In the genomic region with DNA sequence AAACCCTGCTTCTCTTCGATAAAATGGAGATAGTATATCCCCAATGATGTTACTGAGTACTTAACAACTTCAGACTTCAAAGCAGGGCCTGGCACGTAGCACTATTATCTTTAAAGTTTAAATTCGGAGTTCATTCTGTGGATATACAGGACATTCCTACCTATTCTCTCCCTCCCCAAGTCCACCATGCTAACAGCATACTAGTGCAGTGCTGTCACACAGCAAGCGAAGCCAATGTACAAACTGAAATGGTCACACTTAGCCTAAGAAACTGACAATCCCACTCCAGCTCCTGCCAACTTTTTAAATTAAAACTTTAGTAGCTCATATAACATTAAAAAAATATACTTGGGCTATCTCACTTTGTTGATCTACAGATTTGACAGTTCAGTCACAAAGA, we compare ENCODE assay signal across 8 cellular contexts. TPM values are rescaled to one million over a fixed set of nuclear protein-coding genes. Genes with fewer than 3 reads are reported as not detected.
DNase-seq lines count a peak whose midpoint lies in the region; FAIRE-seq and TF ChIP-seq lines count a peak whose summit lies in the region.

No MANE protein-coding gene starts in this region.

- no peak overlapping the region for H3K4me3 Mint-ChIP-seq in CD14-positive monocyte

- H2BK15ac ChIP-seq in neuronal stem cell (ENCODE audit: low read length) = no peak overlapping the region

- H3K36me3 ChIP-seq in KOPT-K1 (ENCODE audit: insufficient read depth, low read length) (peaks cover 44% of the 10 kb centered on the region), duodenal mucosa (ENCODE audit: control insufficient read depth in 1 of 2, insufficient read depth in 2 of 2, low read length in 2 of 2) (no peaks in the 10 kb centered on the region), neuronal stem cell (replicated peaks in 1 of 2; ENCODE audit: control insufficient read depth in 2 of 2, insufficient read depth in 2 of 2, low read length in 2 of 2) (peaks cover 6 to 44% of the 10 kb centered on the region in 2 donors), SJCRH30 (peaks cover 36% of the 10 kb centered on the region)

- peak overlapping the region in 4 of 7 donors; percentile 41 to 90 (median 56) for H3K27ac Mint-ChIP-seq in CD14-positive monocyte

- no peak overlapping the region for H2AFZ ChIP-seq in neuronal stem cell (ENCODE audit: low read length)

- no peaks in the 10 kb centered on the region for H3K79me1 ChIP-seq in neuronal stem cell (ENCODE audit: low read depth, low read length)

- H3K27ac ChIP-seq in KOPT-K1 (ENCODE audit: low read depth, low read length, poor library complexity, severe bottlenecking) (peak overlapping the region; percentile 87), duodenal mucosa (ENCODE audit: low read depth, low read length) (peak overlapping the region; percentile 97), neuronal stem cell (replicated peaks; ENCODE audit: low read length) (no peak overlapping the region), SJCRH30 (no peak overlapping the region)

- no peak overlapping the region for H4K91ac ChIP-seq in neuronal stem cell (ENCODE audit: low read depth, low read length, poor library complexity)

- no peaks in the 10 kb centered on the region for H3K27me3 Mint-ChIP-seq in CD14-positive monocyte (ENCODE audit: low read depth in 3 of 3)

- H3K27me3 ChIP-seq in duodenal mucosa (ENCODE audit: control insufficient read depth in 1 of 2, insufficient read depth in 2 of 2, low read length in 2 of 2) (no peaks in the 10 kb centered on the region), neuronal stem cell (ENCODE audit: control insufficient read depth in 3 of 3, insufficient read depth in 3 of 3, low read depth in 1 of 3, low read length in 3 of 3) (no peaks in the 10 kb centered on the region), SJCRH30 (no peaks in the 10 kb centered on the region)

- peak overlapping the region; percentile 26 for H3K4me2 ChIP-seq in neuronal stem cell (ENCODE audit: insufficient read depth, low read length, poor library complexity, severe bottlenecking)

- no peak for FAIRE-seq in HTR-8/SVneo (lab: Jason Lieb, UNC)

- no peak overlapping the region for H3K23ac ChIP-seq in neuronal stem cell (ENCODE audit: low read depth, low read length, poor library complexity)

- TF ChIP-seq CTCF in CD14-positive monocyte (IDR thresholded peaks at IDR 0.05) = no peak

- WGBS in neuronal stem cell (ENCODE audit: extremely low coverage in 2 of 2, insufficient read length in 2 of 2, insufficient replicate concordance in 1 of 2), 2 donors = no CpG with 5 or more reads among the region's 4 CpGs

- peaks cover 7 to 13% of the 10 kb centered on the region in 2 donors for H3K36me3 Mint-ChIP-seq in CD14-positive monocyte

- H2BK12ac ChIP-seq in neuronal stem cell (ENCODE audit: low read length) = no peak overlapping the region

- H3K18ac ChIP-seq in neuronal stem cell (ENCODE audit: low read length) = no peak overlapping the region

- no peak for DNase-seq in CD14-positive monocyte (ENCODE audit: low spot score)
- no peak for DNase-seq in neuronal stem cell (ENCODE audit: low spot score)
- no peak for DNase-seq in SJCRH30
- no peak for DNase-seq in NCI-H226
- no peak for DNase-seq in HTR-8/SVneo (ENCODE audit: insufficient read length, low spot score)
- DNase-seq in NCI-H187 treated with DMSO at 0.1 percent for 48 hours (lab: John Stamatoyannopoulos, UW) = no peak

- peak overlapping the region; percentile 86 to 92 for H3K9ac ChIP-seq in duodenal mucosa (ENCODE audit: low read depth in 1 of 2, low read length in 2 of 2)
- H3K9ac ChIP-seq in neuronal stem cell (ENCODE audit: low read depth, low read length, poor library complexity) = no peak overlapping the region

- no peak overlapping the region for H3K14ac ChIP-seq in neuronal stem cell (ENCODE audit: low read length)

- no peak overlapping the region for H4K8ac ChIP-seq in neuronal stem cell (ENCODE audit: low read depth, low read length)

- no peak overlapping the region for H2BK5ac ChIP-seq in neuronal stem cell (ENCODE audit: low read length)

- H2BK120ac ChIP-seq in neuronal stem cell (ENCODE audit: low read depth, low read length) = no peak overlapping the region

- H3K9me3 Mint-ChIP-seq in CD14-positive monocyte = peaks cover 0 to 2% (median 0%) of the 10 kb centered on the region in 7 donors

- H3K4me1 Mint-ChIP-seq in CD14-positive monocyte = peaks cover 43% of the 10 kb centered on the region

- intact Hi-C loops in CD14-positive monocyte (cut with micrococcal nuclease) = loop anchor here (5.0 kb wide), 4 partner anchors 50 to 385 kb away; partner anchors contain the start of genes DAPP1 (in 1 of the 2), LAMTOR3 (in 1 of the 2) and TRMT10A (in 1 of the 2)

- H3K4me1 ChIP-seq in duodenal mucosa (ENCODE audit: control insufficient read depth in 1 of 2, insufficient read depth in 2 of 2, low read length in 2 of 2) (peaks cover 28 to 41% of the 10 kb centered on the region in 2 donors), neuronal stem cell (ENCODE audit: control insufficient read depth in 2 of 2, insufficient read depth in 1 of 2, low read depth in 1 of 2, low read length in 2 of 2) (peaks cover 2 to 19% of the 10 kb centered on the region in 2 donors), SJCRH30 (peaks cover 10% of the 10 kb centered on the region)

- no peak overlapping the region for H2AK5ac ChIP-seq in neuronal stem cell (ENCODE audit: low read depth, low read length)

- H3K9me3 ChIP-seq in KOPT-K1 (ENCODE audit: insufficient read depth, low read length, poor library complexity, severe bottlenecking) (no peaks in the 10 kb centered on the region), duodenal mucosa (ENCODE audit: control insufficient read depth in 1 of 2, low read length in 2 of 2) (no peaks in the 10 kb centered on the region), neuronal stem cell (replicated peaks in 1 of 2; ENCODE audit: control insufficient read depth in 2 of 2, insufficient read depth in 1 of 2, low read depth in 1 of 2, low read length in 2 of 2) (peaks cover 0 to 12% of the 10 kb centered on the region in 2 donors), SJCRH30 (replicated peaks) (no peaks in the 10 kb centered on the region)

- H3K4ac ChIP-seq in neuronal stem cell (ENCODE audit: low read length) = no peak overlapping the region

- H3K4me3 ChIP-seq in duodenal mucosa (ENCODE audit: low read depth in 1 of 2, low read length in 2 of 2) (peak overlapping the region in 1 of 2 donors; percentile 96), neuronal stem cell (ENCODE audit: low read length in 2 of 2) (no peak overlapping the region), SJCRH30 (no peak overlapping the region; the same call in 1 of the 2 replicates)

RNA-seq across cellular contexts. Expression of gene DNAJB14, which starts 1.2 kb away (rescaled TPM):
- 10 to 100 TPM; 21.4 TPM for polyA plus RNA-seq in CD14-positive monocyte
- 18.6 TPM for polyA plus RNA-seq in neuronal stem cell (2013, experiment 1 of 2)
- 20.2 TPM for polyA plus RNA-seq in neuronal stem cell (2013, experiment 2 of 2)
- total RNA-seq in SJCRH30 (2014; rRNA removed; shearing (Covaris generic)) = 23.8 and 26.1 TPM in 2 replicates

RNA-seq across cellular contexts. Expression of gene H2AZ1, which starts 2.5 kb away (rescaled TPM):
- 100 to 1,000 TPM; 416 to 450 TPM for polyA plus RNA-seq in CD14-positive monocyte
- 836 TPM for polyA plus RNA-seq in neuronal stem cell (2013, experiment 1 of 2)
- polyA plus RNA-seq in neuronal stem cell (2013, experiment 2 of 2) = 829 TPM
- 794 and 838 TPM in 2 replicates for total RNA-seq in SJCRH30 (2014; rRNA removed; shearing (Covaris generic))

RNA-seq across cellular contexts. Expression of gene LAMTOR3, which starts 53.4 kb away (rescaled TPM):
- 10 to 100 TPM; 62.5 to 83.3 TPM for polyA plus RNA-seq in CD14-positive monocyte
- polyA plus RNA-seq in neuronal stem cell (2013, experiment 1 of 2) = 40.7 TPM
- 42.2 TPM for polyA plus RNA-seq in neuronal stem cell (2013, experiment 2 of 2)
- total RNA-seq in SJCRH30 (2014; rRNA removed; shearing (Covaris generic)) = 36.1 and 37.9 TPM in 2 replicates

Comparison
In these comparisons a context has a peak if more than half of its experiments do, and no peak if none do; other contexts are left out.
1. H3K27ac ChIP-seq: peak in KOPT-K1 (single experiment) and duodenal mucosa (single experiment); none in neuronal stem cell (single experiment) and SJCRH30 (single experiment).